In the genomic region with DNA sequence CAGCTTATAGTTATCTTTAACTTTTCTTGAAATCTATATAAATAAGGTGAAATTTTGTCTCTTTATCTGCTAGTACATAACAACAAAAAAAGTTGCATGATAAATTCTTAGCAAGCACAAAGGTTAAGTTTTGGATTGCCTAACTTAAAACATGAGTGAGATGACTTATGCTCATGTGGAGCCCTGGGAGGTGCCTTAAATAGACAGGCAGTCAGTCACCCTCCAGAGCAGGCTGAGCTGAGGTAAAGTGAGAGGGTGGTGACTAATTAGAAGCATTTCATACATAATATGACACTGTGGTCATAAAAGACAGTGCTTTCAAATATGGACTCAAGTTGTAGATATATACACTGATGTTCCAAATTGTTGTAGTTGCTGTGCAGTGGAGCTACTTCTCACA, we compare ENCODE assay signal across 15 cellular contexts. TPM values are rescaled to one million over a fixed set of nuclear protein-coding genes. Genes with fewer than 3 reads are reported as not detected.
DNase-seq lines count a peak whose midpoint lies in the region; ATAC-seq and TF ChIP-seq lines count a peak whose summit lies in the region.
"Had no signal": no experiment of that assay in that cellular context is flagged by ENCODE, and none has a peak within 500 bp of the region (broad histone marks: within the 10 kb centered on the region; RNA-seq: fewer than 3 reads in every experiment).

No MANE protein-coding gene starts in this region.

- H3K36me3 ChIP-seq in SK-N-SH (replicated peaks in 1 of 2; ENCODE audit: control insufficient read depth in 1 of 2, insufficient read depth in 2 of 2, low read length in 1 of 2), result no peaks in the 10 kb centered on the region
- H3K36me3 ChIP-seq in body of pancreas (replicated peaks in 1 of 2; ENCODE audit: insufficient read depth in 1 of 2, low read depth in 2 of 2), result no peaks in the 10 kb centered on the region
- H3K36me3 ChIP-seq in sigmoid colon, result no peaks in the 10 kb centered on the region

- H4K20me1 ChIP-seq in SK-N-SH (ENCODE audit: insufficient read depth), result no peaks in the 10 kb centered on the region

- DNase-seq in AG04449 (ENCODE audit: low read depth, low spot score) (peak; percentile 69), HFFc6 (peak; percentile 70), SK-N-SH (no peak), glomerular visceral epithelial cell (ENCODE audit: extremely low spot score) (peak; percentile 65), body of pancreas (no peak), sigmoid colon (no peak)
- DNase-seq: CD4-positive, alpha-beta memory T cell; left ventricle myocardium superior; NCI-H2227 treated with DMSO at 0.1 percent for 48 hours; stimulated activated naive CD4-positive, alpha-beta T cell; T1000 had no signal

- no peak overlapping the region for H3K4me3 Mint-ChIP-seq in HFFc6
- H3K4me3 Mint-ChIP-seq: CD4-positive, alpha-beta memory T cell; GM23338 had no signal

- no peaks in the 10 kb centered on the region for H3K79me2 ChIP-seq in SK-N-SH (ENCODE audit: insufficient read depth)

- TF ChIP-seq CTCF in AG04449 (IDR thresholded peaks at IDR 0.05; ENCODE audit: insufficient read depth, low read length, missing control alignments), result no peak
- no peak for TF ChIP-seq CTCF in HFFc6 (IDR thresholded peaks at IDR 0.05)
- TF ChIP-seq CTCF in SK-N-SH (IDR thresholded peaks at IDR 0.05), result no peak
- no peak for TF ChIP-seq CTCF in body of pancreas (IDR thresholded peaks at IDR 0.05)
- TF ChIP-seq CTCF in sigmoid colon (IDR thresholded peaks at IDR 0.05), result no peak

- H3K4me1 ChIP-seq in SK-N-SH (ENCODE audit: control insufficient read depth in 1 of 2, insufficient read depth in 2 of 2, low read depth in 1 of 2, low read length in 1 of 2) (peaks cover 0 to 13% of the 10 kb centered on the region in 2 experiments; a peak in 1 of 4 replicates), body of pancreas (no peaks in the 10 kb centered on the region), sigmoid colon (no peaks in the 10 kb centered on the region)

- no peaks in the 10 kb centered on the region for H3K27me3 ChIP-seq in SK-N-SH (ENCODE audit: insufficient read depth)
- H3K27me3 ChIP-seq in body of pancreas, result no peaks in the 10 kb centered on the region
- H3K27me3 ChIP-seq in sigmoid colon, result no peaks in the 10 kb centered on the region

- H3K27ac Mint-ChIP-seq in HFFc6, result peak overlapping the region; percentile 81
- H3K27ac Mint-ChIP-seq: CD4-positive, alpha-beta memory T cell; GM23338 had no signal

- peak overlapping the region; percentile 54 for H2AFZ ChIP-seq in SK-N-SH (ENCODE audit: low read depth)

- H3K27me3 Mint-ChIP-seq in HFFc6 (ENCODE audit: insufficient read depth), result no peaks in the 10 kb centered on the region; the same call in 1 of the 2 replicates
- H3K27me3 Mint-ChIP-seq: CD4-positive, alpha-beta memory T cell had no signal

- TF ChIP-seq EP300 in SK-N-SH (IDR thresholded peaks at IDR 0.05; ENCODE audit: borderline replicate concordance in 1 of 2, low read depth in 1 of 2, low read length in 1 of 2) (0 out of 4 replicates have a peak, but pooled peaks of 1 of the 2 experiments have one; percentile 16), sigmoid colon (IDR thresholded peaks at IDR 0.05) (no peak)

- intact Hi-C loops in body of pancreas (cut with DNase I) (no loop called here), sigmoid colon (cut with DNase I) (no loop called here)

- H3K36me3 Mint-ChIP-seq in HFFc6 (ENCODE audit: low read depth), result no peaks in the 10 kb centered on the region
- H3K36me3 Mint-ChIP-seq: CD4-positive, alpha-beta memory T cell had no signal

- no peak overlapping the region for H3K4me2 ChIP-seq in SK-N-SH
- H3K4me2 ChIP-seq: GM23338 had no signal

- CTCF ChIA-PET in AG04449 (lab: Yijun Ruan, JAX) (interaction anchor here (1.1 to 2.6 kb wide), 2 partner anchors 13 to 111 kb away, joined by 6 read pairs; no protein-coding TSS in a partner anchor), SK-N-SH (lab: Yijun Ruan, JAX) (no interaction called here)

- POLR2A ChIA-PET in AG04449 (lab: Yijun Ruan, JAX) (no interaction called here), SK-N-SH (lab: Yijun Ruan, JAX) (no interaction called here)

- no peaks in the 10 kb centered on the region for H3K9me3 Mint-ChIP-seq in HFFc6
- H3K9me3 Mint-ChIP-seq: GM23338 had no signal

- H3K4me3 ChIP-seq in AG04449 (ENCODE audit: low read depth, low read length), result no peak overlapping the region
- H3K4me3 ChIP-seq in SK-N-SH (ENCODE audit: low read depth in 2 of 2, low read length in 1 of 2), result no peak overlapping the region
- no peak overlapping the region for H3K4me3 ChIP-seq in body of pancreas
- H3K4me3 ChIP-seq in sigmoid colon, result no peak overlapping the region
- H3K4me3 ChIP-seq: GM23338, skin epidermis had no signal

- H3K9ac ChIP-seq in SK-N-SH, result no peak overlapping the region

- H3K9me3 ChIP-seq in SK-N-SH (no peaks in the 10 kb centered on the region), body of pancreas (no peaks in the 10 kb centered on the region), sigmoid colon (no peaks in the 10 kb centered on the region)

- ATAC-seq in GM18520 (IDR thresholded peaks at IDR 0.05; ENCODE audit: unreplicated experiment) (no peak), HG03045 (IDR thresholded peaks at IDR 0.05; ENCODE audit: unreplicated experiment) (no peak), body of pancreas (no peak)
- ATAC-seq: GM23338, left ventricle myocardium superior had no signal

- no peak for TF ChIP-seq RAD21 in SK-N-SH (IDR thresholded peaks at IDR 0.05; ENCODE audit: low read length)

- peaks cover 55% of the 10 kb centered on the region for H3K4me1 Mint-ChIP-seq in HFFc6 (ENCODE audit: low read depth)
- H3K4me1 Mint-ChIP-seq: CD4-positive, alpha-beta memory T cell had no signal

- H3K27ac ChIP-seq in SK-N-SH (ENCODE audit: low read depth in 2 of 2, low read length in 1 of 2) (peak overlapping the region; percentile 33 to 43; a peak in 2 of 4 replicates), body of pancreas (no peak overlapping the region), sigmoid colon (no peak overlapping the region)

- peaks cover 6% of the 10 kb centered on the region for H3F3A ChIP-seq in SK-N-SH (replicated peaks; ENCODE audit: insufficient read depth)

- no peaks in the 10 kb centered on the region for H3K9me2 ChIP-seq in SK-N-SH

- TF ChIP-seq POLR2A in body of pancreas (IDR thresholded peaks at IDR 0.05) (no peak), sigmoid colon (IDR thresholded peaks at IDR 0.05) (no peak)

TF ChIP-seq in SK-N-SH, 30 proteins besides CTCF, POLR2A, EP300 and RAD21:
- TF ChIP-seq, protein P1, sequence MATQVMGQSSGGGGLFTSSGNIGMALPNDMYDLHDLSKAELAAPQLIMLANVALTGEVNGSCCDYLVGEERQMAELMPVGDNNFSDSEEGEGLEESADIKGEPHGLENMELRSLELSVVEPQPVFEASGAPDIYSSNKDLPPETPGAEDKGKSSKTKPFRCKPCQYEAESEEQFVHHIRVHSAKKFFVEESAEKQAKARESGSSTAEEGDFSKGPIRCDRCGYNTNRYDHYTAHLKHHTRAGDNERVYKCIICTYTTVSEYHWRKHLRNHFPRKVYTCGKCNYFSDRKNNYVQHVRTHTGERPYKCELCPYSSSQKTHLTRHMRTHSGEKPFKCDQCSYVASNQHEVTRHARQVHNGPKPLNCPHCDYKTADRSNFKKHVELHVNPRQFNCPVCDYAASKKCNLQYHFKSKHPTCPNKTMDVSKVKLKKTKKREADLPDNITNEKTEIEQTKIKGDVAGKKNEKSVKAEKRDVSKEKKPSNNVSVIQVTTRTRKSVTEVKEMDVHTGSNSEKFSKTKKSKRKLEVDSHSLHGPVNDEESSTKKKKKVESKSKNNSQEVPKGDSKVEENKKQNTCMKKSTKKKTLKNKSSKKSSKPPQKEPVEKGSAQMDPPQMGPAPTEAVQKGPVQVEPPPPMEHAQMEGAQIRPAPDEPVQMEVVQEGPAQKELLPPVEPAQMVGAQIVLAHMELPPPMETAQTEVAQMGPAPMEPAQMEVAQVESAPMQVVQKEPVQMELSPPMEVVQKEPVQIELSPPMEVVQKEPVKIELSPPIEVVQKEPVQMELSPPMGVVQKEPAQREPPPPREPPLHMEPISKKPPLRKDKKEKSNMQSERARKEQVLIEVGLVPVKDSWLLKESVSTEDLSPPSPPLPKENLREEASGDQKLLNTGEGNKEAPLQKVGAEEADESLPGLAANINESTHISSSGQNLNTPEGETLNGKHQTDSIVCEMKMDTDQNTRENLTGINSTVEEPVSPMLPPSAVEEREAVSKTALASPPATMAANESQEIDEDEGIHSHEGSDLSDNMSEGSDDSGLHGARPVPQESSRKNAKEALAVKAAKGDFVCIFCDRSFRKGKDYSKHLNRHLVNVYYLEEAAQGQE (IDR thresholded peaks at IDR 0.05; ENCODE audit: low read depth, low read length), result no peak
- TF ChIP-seq SMC3 (IDR thresholded peaks at IDR 0.05; ENCODE audit: low read depth, low read length) (no peak), CHD2 (IDR thresholded peaks at IDR 0.05; ENCODE audit: low read length, partially characterized antibody) (no peak), ELF1 (IDR thresholded peaks at IDR 0.05) (no peak), RXRA (IDR thresholded peaks at IDR 0.05; ENCODE audit: borderline replicate concordance, low read depth) (no peak), MXI1 (IDR thresholded peaks at IDR 0.05; ENCODE audit: low read depth, low read length) (no peak), TCF12 (IDR thresholded peaks at IDR 0.05) (peak; percentile 44; the same call in 1 of the 2 replicates), FOSL2 (IDR thresholded peaks at IDR 0.05; ENCODE audit: borderline replicate concordance, low read depth) (peak; percentile 21; the same call in 1 of the 2 replicates), POLR2AphosphoS5 (IDR thresholded peaks at IDR 0.05; ENCODE audit: low read depth, low read length) (no peak)
- TF ChIP-seq, protein P2, sequence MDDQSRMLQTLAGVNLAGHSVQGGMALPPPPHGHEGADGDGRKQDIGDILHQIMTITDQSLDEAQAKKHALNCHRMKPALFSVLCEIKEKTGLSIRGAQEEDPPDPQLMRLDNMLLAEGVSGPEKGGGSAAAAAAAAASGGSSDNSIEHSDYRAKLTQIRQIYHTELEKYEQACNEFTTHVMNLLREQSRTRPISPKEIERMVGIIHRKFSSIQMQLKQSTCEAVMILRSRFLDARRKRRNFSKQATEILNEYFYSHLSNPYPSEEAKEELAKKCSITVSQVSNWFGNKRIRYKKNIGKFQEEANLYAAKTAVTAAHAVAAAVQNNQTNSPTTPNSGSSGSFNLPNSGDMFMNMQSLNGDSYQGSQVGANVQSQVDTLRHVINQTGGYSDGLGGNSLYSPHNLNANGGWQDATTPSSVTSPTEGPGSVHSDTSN (IDR thresholded peaks at IDR 0.05), result peak; percentile 64
TF ChIP-seq in SK-N-SH: peak in this region for 3.

RNA-seq across cellular contexts. Expression of a gene that starts 14.6 kb away (rescaled TPM):
- 10 to 100 TPM; 40.3 to 85.5 (median 67.1) TPM for total RNA-seq in HFFc6 (2021; fragmentation: NEBNext Ultra II Directional; extraction: Animal tissue kit (Norgen Biotek cat#: 25700))
- 167 and 286 TPM in 2 replicates for polyA plus RNA-seq in SK-N-SH (2012; rRNA removed)
- polyA plus RNA-seq in SK-N-SH (2012; cell fraction: cytosol; rRNA removed), result 264 and 284 TPM in 2 replicates
- polyA plus RNA-seq in SK-N-SH (2012; cell fraction: nucleus; rRNA removed), result 123 and 209 TPM in 2 replicates
- total RNA-seq in body of pancreas, result 10 to 100 TPM in 1 of 2 donors, 1 to 10 TPM in 1; 3.4 to 11.2 TPM
- 1 to 10 TPM in 3 of 4 donors, under 1 TPM in 1; 0.49 to 5.0 (median 2.8) TPM for total RNA-seq in sigmoid colon
- 1 to 10 TPM in 1 of 3 donors, under 1 TPM in 2; 0.46 to 4.9 (median 0.60) TPM for polyA plus RNA-seq in sigmoid colon

Comparison
In these comparisons a context has a peak if more than half of its experiments do, and no peak if none do; other contexts are left out.
1. DNase-seq: peak in AG04449 (single experiment), HFFc6 (single experiment) and glomerular visceral epithelial cell (single experiment); none in SK-N-SH (single experiment), body of pancreas (0 of 4) and sigmoid colon (single experiment).
2. H3K27ac ChIP-seq: peak in SK-N-SH (2 of 2); none in body of pancreas (0 of 4) and sigmoid colon (0 of 4).